ENCODE assay signal across 18 cellular contexts in genomic region chr10:15313034-15313433, GRCh38. TPM values are rescaled to one million over a fixed set of nuclear protein-coding genes. Genes with fewer than 3 reads are reported as not detected.
DNase-seq lines count a peak whose midpoint lies in the region; ATAC-seq and TF ChIP-seq lines count a peak whose summit lies in the region.
"Had no signal": no experiment of that assay in that cellular context is flagged by ENCODE, and none has a peak within 500 bp of the region (broad histone marks: within the 10 kb centered on the region; RNA-seq: fewer than 3 reads in every experiment).

No MANE protein-coding gene starts in this region.

- intact Hi-C loops in left cardiac atrium (cut with DNase I) (no loop called here), posterior vena cava (cut with DNase I) (no loop called here)

- no peak for TF ChIP-seq CTCF in nephron progenitor cell (IDR thresholded peaks at IDR 0.05)

- peaks cover 42% of the 10 kb centered on the region for H3K4me1 Mint-ChIP-seq in nephron progenitor cell

- no peak overlapping the region for H3K4me3 Mint-ChIP-seq in nephron progenitor cell
- H3K4me3 Mint-ChIP-seq: immature natural killer cell, naive B cell, T-cell had no signal

- no peaks in the 10 kb centered on the region for H3K27me3 Mint-ChIP-seq in nephron progenitor cell (ENCODE audit: low read depth, poor library complexity)
- H3K27me3 Mint-ChIP-seq: T-cell had no signal

- H3K27ac Mint-ChIP-seq in nephron progenitor cell: peak overlapping the region; percentile 85
- H3K27ac Mint-ChIP-seq: immature natural killer cell, naive B cell, T-cell had no signal

- H3K9me3 Mint-ChIP-seq in nephron progenitor cell: no peaks in the 10 kb centered on the region
- H3K9me3 Mint-ChIP-seq: immature natural killer cell, naive B cell, T-cell had no signal

- peaks cover 39% of the 10 kb centered on the region for H3K36me3 Mint-ChIP-seq in nephron progenitor cell (ENCODE audit: low read depth)
- H3K36me3 Mint-ChIP-seq: immature natural killer cell, naive B cell, T-cell had no signal

- peak; percentile 24 for DNase-seq in AG20443 (ENCODE audit: low spot score)
- DNase-seq in astrocyte of the hippocampus (ENCODE audit: low read depth, low spot score): peak; percentile 63
- DNase-seq in left cardiac atrium: no peak
- DNase-seq in nephron progenitor cell: no peak
- DNase-seq in dedifferentiated amniotic fluid mesenchymal stem cell (ENCODE audit: extremely low spot score): no peak
- DNase-seq in COLO829 (ENCODE audit: low spot score): no peak
- DNase-seq in central memory CD4-positive, alpha-beta T cell: no peak
- no peak for DNase-seq in posterior vena cava (ENCODE audit: low spot score)
- DNase-seq: activated CD4-positive, CD25-positive, alpha-beta regulatory T cell; activated naive CD4-positive, alpha-beta T cell treated with anti-CD3 and anti-CD28 coated beads, Interleukin-2, amount 50 U/mL, for 16 hours; cortex of kidney; immature natural killer cell; Karpas-422; naive B cell; NCI-H187; NCI-H526 treated with DMSO at 0.1 percent for 48 hours; T-cell had no signal

- ATAC-seq in left cardiac atrium: peak; percentile 47 to 54
- ATAC-seq: Panc1, T-cell had no signal

RNA-seq across cellular contexts. Expression of gene FAM171A1, which starts 58.1 kb away (rescaled TPM):
- total RNA-seq in left cardiac atrium (10 to 100 TPM; 14.8 to 16.1 TPM), posterior vena cava (10 to 100 TPM; 12.1 to 16.3 TPM)

Comparison
In these comparisons a context has a peak if more than half of its experiments do, and no peak if none do; other contexts are left out.
1. DNase-seq: peak in AG20443 (single experiment) and astrocyte of the hippocampus (single experiment); none in left cardiac atrium (single experiment), nephron progenitor cell (single experiment), dedifferentiated amniotic fluid mesenchymal stem cell (single experiment), COLO829 (single experiment), central memory CD4-positive, alpha-beta T cell (single experiment) and posterior vena cava (single experiment).